19 cellular contexts compared by ENCODE assay signal in genomic region chr14:50941151-50941550, GRCh38. TPM values are rescaled to one million over a fixed set of nuclear protein-coding genes. Genes with fewer than 3 reads are reported as not detected.
A peak's percentile ranks its signal among the peaks of the same experiment; 100 is the strongest.
DNase-seq lines count a peak whose midpoint lies in the region; ATAC-seq and TF ChIP-seq lines count a peak whose summit lies in the region.
"Had no signal": no experiment of that assay in that cellular context is flagged by ENCODE, and none has a peak within 500 bp of the region (broad histone marks: within the 10 kb centered on the region; RNA-seq: fewer than 3 reads in every experiment).

No MANE protein-coding gene starts in this region.

- no peak overlapping the region; the same call in 1 of the 2 replicates for H3K4me3 Mint-ChIP-seq in HFFc6
- no peak overlapping the region for H3K4me3 Mint-ChIP-seq in activated CD4-positive, alpha-beta T cell treated with anti-CD3 and anti-CD28 coated beads for 36 hours
- no peak overlapping the region for H3K4me3 Mint-ChIP-seq in T-cell
- H3K4me3 Mint-ChIP-seq: activated naive CD8-positive, alpha-beta T cell treated with anti-CD3 and anti-CD28 coated beads, Interleukin-2, amount 50 U/mL, for 24 hours; activated T-helper 17 cell treated with anti-CD3 and anti-CD28 coated beads, Interleukin-2, amount 50 U/mL, for 72 hours; stimulated activated naive CD8-positive, alpha-beta T cell treated with anti-CD3 and anti-CD28 coated beads, Interleukin-15, amount 100 ng/mL, for 72 hours had no signal

- H3K4me3 ChIP-seq in astrocyte of the cerebellum (ENCODE audit: low read depth, low read length) = no peak overlapping the region
- H3K4me3 ChIP-seq: gastrocnemius medialis, uterus had no signal

- H3K27ac Mint-ChIP-seq in HFFc6 = no peak overlapping the region
- no peak overlapping the region for H3K27ac Mint-ChIP-seq in activated CD4-positive, alpha-beta T cell treated with anti-CD3 and anti-CD28 coated beads for 36 hours
- no peak overlapping the region for H3K27ac Mint-ChIP-seq in T-cell
- H3K27ac Mint-ChIP-seq: activated naive CD8-positive, alpha-beta T cell treated with anti-CD3 and anti-CD28 coated beads, Interleukin-2, amount 50 U/mL, for 24 hours; activated T-helper 17 cell treated with anti-CD3 and anti-CD28 coated beads, Interleukin-2, amount 50 U/mL, for 72 hours; IgD-negative memory B cell; naive thymus-derived CD4-positive, alpha-beta T cell; stimulated activated naive CD8-positive, alpha-beta T cell treated with anti-CD3 and anti-CD28 coated beads, Interleukin-15, amount 100 ng/mL, for 72 hours had no signal

- CTCF ChIA-PET in activated CD4-positive, alpha-beta T cell treated with anti-CD3 and anti-CD28 coated beads for 36 hours (lab: Charles Lee) = interaction anchor here (0.9 kb wide), 1 partner anchor 8 kb away, joined by 3 read pairs; no protein-coding TSS in a partner anchor
- CTCF ChIA-PET in T-cell (lab: Charles Lee) = no interaction called here

- H3K9me3 Mint-ChIP-seq in HFFc6 = no peaks in the 10 kb centered on the region
- no peaks in the 10 kb centered on the region for H3K9me3 Mint-ChIP-seq in activated CD4-positive, alpha-beta T cell treated with anti-CD3 and anti-CD28 coated beads for 36 hours (ENCODE audit: low read depth)
- H3K9me3 Mint-ChIP-seq in T-cell = no peaks in the 10 kb centered on the region
- H3K9me3 Mint-ChIP-seq: activated naive CD8-positive, alpha-beta T cell treated with anti-CD3 and anti-CD28 coated beads, Interleukin-2, amount 50 U/mL, for 24 hours; activated T-helper 17 cell treated with anti-CD3 and anti-CD28 coated beads, Interleukin-2, amount 50 U/mL, for 72 hours; stimulated activated naive CD8-positive, alpha-beta T cell treated with anti-CD3 and anti-CD28 coated beads, Interleukin-15, amount 100 ng/mL, for 72 hours had no signal

- in situ Hi-C loops in astrocyte of the cerebellum (cut with HindIII; ENCODE audit: low sequenced_read_pairs) = no loop called here

- DNase-seq in AG08396 (ENCODE audit: low spot score) = peak; percentile 17
- DNase-seq in HFFc6 = peak; percentile 86
- peak; percentile 57 for DNase-seq in astrocyte of the cerebellum (ENCODE audit: low read depth)
- DNase-seq in myocyte (ENCODE audit: low read depth) = peak; percentile 61
- no peak for DNase-seq in activated CD4-positive, alpha-beta T cell treated with anti-CD3 and anti-CD28 coated beads for 36 hours
- no peak for DNase-seq in T-cell
- no peak for DNase-seq in effector CD8-positive, alpha-beta T cell (lab: John Stamatoyannopoulos, UW)
- DNase-seq: activated naive CD8-positive, alpha-beta T cell treated with anti-CD3 and anti-CD28 coated beads, Interleukin-2, amount 50 U/mL, for 24 hours; AML-193; gastrocnemius medialis; naive thymus-derived CD4-positive, alpha-beta T cell; NCI-H1105 treated with DMSO at 0.1 percent for 48 hours; retina; RPMI8226; stimulated activated naive CD8-positive, alpha-beta T cell treated with anti-CD3 and anti-CD28 coated beads, Interleukin-15, amount 100 ng/mL, for 72 hours; uterus had no signal

- H3K4me1 Mint-ChIP-seq in HFFc6 (ENCODE audit: low read depth) = peaks cover 64% of the 10 kb centered on the region
- peaks cover 13% of the 10 kb centered on the region for H3K4me1 Mint-ChIP-seq in activated CD4-positive, alpha-beta T cell treated with anti-CD3 and anti-CD28 coated beads for 36 hours
- peaks cover 10 to 19% (median 11%) of the 10 kb centered on the region in 3 donors for H3K4me1 Mint-ChIP-seq in T-cell
- H3K4me1 Mint-ChIP-seq: activated T-helper 17 cell treated with anti-CD3 and anti-CD28 coated beads, Interleukin-2, amount 50 U/mL, for 72 hours had no signal

- TF ChIP-seq CTCF in HFFc6 (IDR thresholded peaks at IDR 0.05) (no peak), astrocyte of the cerebellum (IDR thresholded peaks at IDR 0.05; ENCODE audit: low read depth, low read length, missing control alignments) (no peak)

- ATAC-seq in GM18519 (IDR thresholded peaks at IDR 0.05; ENCODE audit: low FRiP score, unreplicated experiment) (no peak), T-cell (replicated peaks in 1 of 4) (no peak)
- ATAC-seq in activated CD4-positive, alpha-beta T cell treated with anti-CD3 and anti-CD28 coated beads for 36 hours = no peak
- ATAC-seq: activated naive CD8-positive, alpha-beta T cell treated with anti-CD3 and anti-CD28 coated beads, Interleukin-2, amount 50 U/mL, for 24 hours; activated T-helper 17 cell treated with anti-CD3 and anti-CD28 coated beads, Interleukin-2, amount 50 U/mL, for 72 hours; gastrocnemius medialis; naive thymus-derived CD4-positive, alpha-beta T cell; stimulated activated naive CD8-positive, alpha-beta T cell treated with anti-CD3 and anti-CD28 coated beads, Interleukin-15, amount 100 ng/mL, for 72 hours had no signal

- H3K27me3 Mint-ChIP-seq in HFFc6 (ENCODE audit: insufficient read depth) = no peaks in the 10 kb centered on the region
- H3K27me3 Mint-ChIP-seq in activated CD4-positive, alpha-beta T cell treated with anti-CD3 and anti-CD28 coated beads for 36 hours = peaks cover 36% of the 10 kb centered on the region
- peaks cover 42 to 47% of the 10 kb centered on the region in 2 donors for H3K27me3 Mint-ChIP-seq in T-cell

- H3K36me3 Mint-ChIP-seq in HFFc6 (ENCODE audit: low read depth) (peaks cover 11% of the 10 kb centered on the region; the same call in 1 of the 2 replicates), T-cell (no peaks in the 10 kb centered on the region)
- no peaks in the 10 kb centered on the region for H3K36me3 Mint-ChIP-seq in activated CD4-positive, alpha-beta T cell treated with anti-CD3 and anti-CD28 coated beads for 36 hours (ENCODE audit: low read depth)

- POLR2A ChIA-PET in activated CD4-positive, alpha-beta T cell treated with anti-CD3 and anti-CD28 coated beads for 36 hours (lab: Charles Lee) = no interaction called here
- POLR2A ChIA-PET in T-cell (lab: Charles Lee) = interaction anchor here in 1 of 2 donors (0.6 kb wide), 1 partner anchor 406 kb away, joined by 6 read pairs; no protein-coding TSS in a partner anchor

- intact Hi-C loops in activated CD4-positive, alpha-beta T cell treated with anti-CD3 and anti-CD28 coated beads for 36 hours (cut with DNase I, micrococcal nuclease) = loop anchor here in 1 of 2 experiments (10.0 kb wide), 1 partner anchor 154 kb away; the partner anchor contains the start of gene TRIM9

RNA-seq across cellular contexts. Expression of gene PYGL, which starts 3.1 kb away (rescaled TPM):
- total RNA-seq in HFFc6 (2021; fragmentation: NEBNext Ultra II Directional; extraction: Animal tissue kit (Norgen Biotek cat#: 25700)) = 10 to 100 TPM; 28.8 to 41.8 (median 30.6) TPM
- 161 and 270 TPM in 2 replicates for total RNA-seq in myocyte
- polyA plus RNA-seq in myocyte (2012) = 115 TPM
- under 1 TPM; 0.62 to 0.67 TPM for total RNA-seq in activated CD4-positive, alpha-beta T cell treated with anti-CD3 and anti-CD28 coated beads for 36 hours
- under 1 TPM; 0.44 to 0.90 (median 0.65) TPM for total RNA-seq in T-cell

Comparison
In these comparisons a context has a peak if more than half of its experiments do, and no peak if none do; other contexts are left out.
1. DNase-seq: peak in AG08396 (single experiment), HFFc6 (single experiment), astrocyte of the cerebellum (single experiment) and myocyte (single experiment); none in activated CD4-positive, alpha-beta T cell treated with anti-CD3 and anti-CD28 coated beads for 36 hours (single experiment), T-cell (0 of 34) and effector CD8-positive, alpha-beta T cell (single experiment).
2. RNA of gene PYGL, which starts 3.1 kb away (total RNA-seq): 161 to 270 TPM in myocyte and 28.8 to 41.8 TPM in HFFc6; 0.62 to 0.67 TPM in activated CD4-positive, alpha-beta T cell treated with anti-CD3 and anti-CD28 coated beads for 36 hours and 0.44 to 0.90 TPM in T-cell; every median in the first group is over 10 times any median in the second.